In genomic region chr14:62696969-62697328, GRCh38 we compare ENCODE assay signal across 15 cellular contexts.
A peak's percentile ranks its signal among the peaks of the same experiment; 100 is the strongest.
DNase-seq lines count a peak whose midpoint lies in the region; ATAC-seq and TF ChIP-seq lines count a peak whose summit lies in the region.
"Had no signal": no experiment of that assay in that cellular context is flagged by ENCODE, and none has a peak within 500 bp of the region (broad histone marks: within the 10 kb centered on the region; RNA-seq: fewer than 3 reads in every experiment).

No MANE protein-coding gene starts in this region.

- no peaks in the 10 kb centered on the region for H3F3A ChIP-seq in GM23338 (replicated peaks; ENCODE audit: low read depth)

- H3K27me3 ChIP-seq in GM23338 (ENCODE audit: insufficient read depth): no peaks in the 10 kb centered on the region
- H3K27me3 ChIP-seq in iPS-20b (ENCODE audit: insufficient read depth, low read length): no peaks in the 10 kb centered on the region
- H3K27me3 ChIP-seq in ascending aorta: no peaks in the 10 kb centered on the region
- H3K27me3 ChIP-seq: BLaER1 had no signal

- H3K9ac ChIP-seq in iPS-20b (ENCODE audit: low read depth, low read length): no peak overlapping the region
- H3K9ac ChIP-seq: BLaER1 had no signal

- ATAC-seq in GM23338 (no peak), WTC11 (no peak)
- ATAC-seq: GM12878 had no signal

- H3K9me3 Mint-ChIP-seq in GM23338 (no peaks in the 10 kb centered on the region), WTC11 (no peaks in the 10 kb centered on the region), progenitor cell of endocrine pancreas (ENCODE audit: low read depth) (peaks cover 4% of the 10 kb centered on the region)

- no peaks in the 10 kb centered on the region for H3K36me3 Mint-ChIP-seq in GM23338 (ENCODE audit: low read depth)
- 0 out of 2 replicates have a peak, but pooled peaks cover 3% of the 10 kb centered on the region for H3K36me3 Mint-ChIP-seq in WTC11
- no peaks in the 10 kb centered on the region for H3K36me3 Mint-ChIP-seq in progenitor cell of endocrine pancreas (ENCODE audit: insufficient read depth)
- H3K36me3 Mint-ChIP-seq: CD8-positive, alpha-beta memory T cell had no signal

- CTCF ChIA-PET in WTC11 (lab: Charles Lee): interaction anchor here (0.6 kb wide), 1 partner anchor 110 kb away, joined by 3 read pairs; no protein-coding TSS in a partner anchor

- H3K27me3 Mint-ChIP-seq in GM23338 (ENCODE audit: insufficient read depth, low read depth, poor library complexity): no peaks in the 10 kb centered on the region
- H3K27me3 Mint-ChIP-seq in WTC11 (ENCODE audit: low read depth): no peaks in the 10 kb centered on the region
- H3K27me3 Mint-ChIP-seq in progenitor cell of endocrine pancreas: no peaks in the 10 kb centered on the region

- H3K27ac ChIP-seq in GM23338 (ENCODE audit: low read depth): peak overlapping the region; percentile 18
- H3K27ac ChIP-seq in iPS-20b (ENCODE audit: low read length): no peak overlapping the region
- no peak overlapping the region for H3K27ac ChIP-seq in ascending aorta
- H3K27ac ChIP-seq: BLaER1 had no signal

- H3K4me3 Mint-ChIP-seq in GM23338: peak overlapping the region; percentile 28; the same call in 1 of the 3 replicates
- peak overlapping the region; percentile 46 for H3K4me3 Mint-ChIP-seq in WTC11
- H3K4me3 Mint-ChIP-seq in progenitor cell of endocrine pancreas (ENCODE audit: low read depth): no peak overlapping the region
- H3K4me3 Mint-ChIP-seq: CD8-positive, alpha-beta memory T cell had no signal

- H3K4me1 ChIP-seq in GM23338 (ENCODE audit: insufficient read depth) (peaks cover 30% of the 10 kb centered on the region), iPS-20b (ENCODE audit: insufficient read depth, low read length) (peaks cover 36% of the 10 kb centered on the region; the same call in 1 of the 2 replicates), ascending aorta (no peaks in the 10 kb centered on the region)
- H3K4me1 ChIP-seq: BLaER1 had no signal

- DNase-seq in GM23338 (ENCODE audit: low spot score) (no peak), WTC11 (ENCODE audit: low spot score) (no peak), progenitor cell of endocrine pancreas (ENCODE audit: low spot score, unreplicated experiment) (no peak), ascending aorta (ENCODE audit: low spot score in 2 of 2) (no peak), DMS153 treated with DMSO at 0.1 percent for 48 hours (lab: John Stamatoyannopoulos, UW; ENCODE audit: unreplicated experiment) (no peak), NCI-H345 treated with DMSO at 0.1 percent for 48 hours (lab: John Stamatoyannopoulos, UW; ENCODE audit: unreplicated experiment) (no peak)
- DNase-seq: AML-193; CD8-positive, alpha-beta memory T cell; DMS79; GOT3; KBM-7 had no signal

- H3K9me3 ChIP-seq in iPS-20b (ENCODE audit: insufficient read depth, low read depth, low read length) (no peaks in the 10 kb centered on the region), ascending aorta (no peaks in the 10 kb centered on the region)
- H3K9me3 ChIP-seq: BLaER1, HAP-1 had no signal

- 0 out of 2 replicates have a peak, but pooled peaks cover 4% of the 10 kb centered on the region for H3K9me2 ChIP-seq in GM23338 (ENCODE audit: insufficient read depth)

- H3K4me3 ChIP-seq in GM23338: peak overlapping the region; percentile 1; the same call in 1 of the 2 replicates
- peak overlapping the region; percentile 30; the same call in 1 of the 2 replicates for H3K4me3 ChIP-seq in iPS-20b (ENCODE audit: low read length)
- H3K4me3 ChIP-seq in ascending aorta: no peak overlapping the region
- H3K4me3 ChIP-seq: BLaER1, GM12878, HAP-1 had no signal

- POLR2A ChIA-PET in WTC11 (lab: Charles Lee): no interaction called here

- H3K4me1 Mint-ChIP-seq in GM23338 (peaks cover 45% of the 10 kb centered on the region), WTC11 (peaks cover 63% of the 10 kb centered on the region), progenitor cell of endocrine pancreas (ENCODE audit: low read depth) (peaks cover 38% of the 10 kb centered on the region)
- H3K4me1 Mint-ChIP-seq: CD8-positive, alpha-beta memory T cell had no signal

- TF ChIP-seq CTCF in GM23338 (conservative IDR thresholded peaks at IDR 0.05; ENCODE audit: low read depth in 2 of 2): no peak
- TF ChIP-seq CTCF in WTC11 (IDR thresholded peaks at IDR 0.05): no peak
- no peak for TF ChIP-seq CTCF in progenitor cell of endocrine pancreas (IDR thresholded peaks at IDR 0.05; ENCODE audit: unreplicated experiment)
- TF ChIP-seq CTCF in ascending aorta (IDR thresholded peaks at IDR 0.05): no peak

- H4K20me1 ChIP-seq in GM23338 (replicated peaks; ENCODE audit: insufficient read depth): no peaks in the 10 kb centered on the region
- H4K20me1 ChIP-seq: BLaER1 had no signal

- intact Hi-C loops in ascending aorta (cut with DNase I): no loop called here

- peak overlapping the region; percentile 20 for H3K4me2 ChIP-seq in GM23338
- H3K4me2 ChIP-seq: BLaER1 had no signal

- no peaks in the 10 kb centered on the region for H3K36me3 ChIP-seq in GM23338 (ENCODE audit: insufficient read depth)
- no peaks in the 10 kb centered on the region for H3K36me3 ChIP-seq in iPS-20b (ENCODE audit: insufficient read depth, low read depth, low read length)
- no peaks in the 10 kb centered on the region for H3K36me3 ChIP-seq in ascending aorta
- H3K36me3 ChIP-seq: BLaER1, HAP-1 had no signal

- no peak overlapping the region for H2AFZ ChIP-seq in GM23338

- no peaks in the 10 kb centered on the region for H3K79me2 ChIP-seq in GM23338 (replicated peaks; ENCODE audit: insufficient read depth)

- H3K27ac Mint-ChIP-seq in GM23338 (0 out of 2 replicates have a peak overlapping the region, but pooled peaks have one; percentile 83), WTC11 (peak overlapping the region; percentile 97), progenitor cell of endocrine pancreas (peak overlapping the region; percentile 79)
- H3K27ac Mint-ChIP-seq: CD8-positive, alpha-beta memory T cell had no signal

TF ChIP-seq in GM23338, 12 proteins besides CTCF, POLR2A, EP300 and RAD21 (continues in another document):
- no peak for TF ChIP-seq EZH2phosphoT487 (IDR thresholded peaks at IDR 0.05; ENCODE audit: unreplicated experiment)
- no peak for TF ChIP-seq JUNB (IDR thresholded peaks at IDR 0.05; ENCODE audit: unreplicated experiment)

TF ChIP-seq in WTC11, 78 proteins besides CTCF, POLR2A, EP300 and RAD21 (continues in another document):
- TF ChIP-seq STAT6 (CRISPR knock-in tag; conservative IDR thresholded peaks at IDR 0.05; ENCODE audit: low read depth): no peak
- no peak for TF ChIP-seq HMGXB4 (CRISPR knock-in tag; IDR thresholded peaks at IDR 0.05)
- no peak for TF ChIP-seq TCF7 (CRISPR knock-in tag; IDR thresholded peaks at IDR 0.05; ENCODE audit: low read depth)
- TF ChIP-seq ATF3 (CRISPR knock-in tag; conservative IDR thresholded peaks at IDR 0.05): no peak
- TF ChIP-seq CREM (CRISPR knock-in tag; IDR thresholded peaks at IDR 0.05): no peak
- no peak for TF ChIP-seq JAZF1 (CRISPR knock-in tag; IDR thresholded peaks at IDR 0.05)
- no peak for TF ChIP-seq NFATC4 (CRISPR knock-in tag; IDR thresholded peaks at IDR 0.05)
- TF ChIP-seq, protein P1, sequence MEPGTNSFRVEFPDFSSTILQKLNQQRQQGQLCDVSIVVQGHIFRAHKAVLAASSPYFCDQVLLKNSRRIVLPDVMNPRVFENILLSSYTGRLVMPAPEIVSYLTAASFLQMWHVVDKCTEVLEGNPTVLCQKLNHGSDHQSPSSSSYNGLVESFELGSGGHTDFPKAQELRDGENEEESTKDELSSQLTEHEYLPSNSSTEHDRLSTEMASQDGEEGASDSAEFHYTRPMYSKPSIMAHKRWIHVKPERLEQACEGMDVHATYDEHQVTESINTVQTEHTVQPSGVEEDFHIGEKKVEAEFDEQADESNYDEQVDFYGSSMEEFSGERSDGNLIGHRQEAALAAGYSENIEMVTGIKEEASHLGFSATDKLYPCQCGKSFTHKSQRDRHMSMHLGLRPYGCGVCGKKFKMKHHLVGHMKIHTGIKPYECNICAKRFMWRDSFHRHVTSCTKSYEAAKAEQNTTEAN (CRISPR knock-in tag; IDR thresholded peaks at IDR 0.05): no peak
- TF ChIP-seq ELF4 (CRISPR knock-in tag; IDR thresholded peaks at IDR 0.05; ENCODE audit: low read depth): no peak
- no peak for TF ChIP-seq NR2C2 (CRISPR knock-in tag; IDR thresholded peaks at IDR 0.05)
- TF ChIP-seq ZNF138 (CRISPR knock-in tag; conservative IDR thresholded peaks at IDR 0.05): no peak

Comparison
In these comparisons a context has a peak if more than half of its experiments do, and no peak if none do; other contexts are left out.
1. H3K4me3 ChIP-seq: peak in GM23338 (single experiment) and iPS-20b (single experiment); none in ascending aorta (0 of 2).
2. Peak in every context shown above with its lines, with median percentiles within 50 percentile points of each other: H3K27ac Mint-ChIP-seq.